In the genomic region with DNA sequence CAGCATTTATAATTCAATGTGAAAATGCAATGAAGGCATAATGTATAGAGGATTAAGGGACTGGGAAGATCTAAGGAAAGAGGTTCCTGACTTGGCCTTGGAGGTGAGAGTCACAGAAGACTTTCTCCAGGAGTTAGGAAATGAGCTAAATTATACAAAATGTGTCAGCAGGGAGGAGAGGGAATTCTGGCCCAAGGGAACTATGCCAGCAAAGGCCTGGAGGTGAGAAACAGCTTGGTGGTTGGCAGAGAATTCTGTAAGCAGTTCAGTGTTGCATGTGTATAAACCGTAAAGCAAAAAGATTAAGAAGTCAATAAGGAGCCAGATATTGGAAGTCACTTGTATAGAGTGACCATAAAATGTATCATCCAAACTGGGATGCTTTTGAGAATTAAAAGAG, we compare ENCODE assay signal across 24 cellular contexts.
"Had no signal": no experiment of that assay in that cellular context is flagged by ENCODE, and none has a peak within 500 bp of the region (broad histone marks: within the 10 kb centered on the region; RNA-seq: fewer than 3 reads in every experiment).

No MANE protein-coding gene starts in this region.

- ATAC-seq: esophagus mucosa; gastroesophageal sphincter; heart right ventricle; left cardiac atrium; left lung; mucosa of descending colon; natural killer cell treated with Interleukin-12 subunit alpha and Interleukin-12 subunit beta and Interleukin-15 and Interleukin-18, amount 100 ng/mL, for 72 hours; pancreas; right lobe of liver had no signal

- DNase-seq: effector CD8-positive, alpha-beta T cell; endodermal cell; foreskin fibroblast; heart right ventricle; hippocampal formation; left cardiac atrium; left lung; mesenchymal stem cell; mucosa of descending colon; naive B cell; pancreas; right lobe of liver; small intestine; stimulated activated CD4-positive, alpha-beta T cell treated with anti-CD3 and anti-CD28 coated beads, Interleukin-15, amount 100 ng/mL, for 24 hours; stimulated activated CD4-positive, alpha-beta T cell treated with anti-CD3 and anti-CD28 coated beads, Interleukin-2, amount 100 ng/mL, for 48 hours; stimulated activated naive CD4-positive, alpha-beta T cell; stomach; thyroid gland had no signal

- H3K27me3 ChIP-seq: gastroesophageal sphincter, left lung, neutrophil, pancreas, right lobe of liver, stomach, thyroid gland, vagina had no signal

- H3K9me3 ChIP-seq: gastroesophageal sphincter, heart right ventricle, left lung, mucosa of descending colon, neutrophil, pancreas, right lobe of liver, stomach, thyroid gland, vagina had no signal

- H3K4me1 ChIP-seq: gastroesophageal sphincter, pancreas, right lobe of liver, stomach, vagina had no signal

- H3K36me3 ChIP-seq: gastroesophageal sphincter, heart right ventricle, left lung, neutrophil, pancreas, right lobe of liver, stomach, thyroid gland, vagina had no signal

- H3K4me3 ChIP-seq: gastroesophageal sphincter, heart right ventricle, left lung, mucosa of descending colon, pancreas, right lobe of liver, stomach, thyroid gland, vagina had no signal

- H3K27ac ChIP-seq: epithelial cell of prostate, gastroesophageal sphincter, heart right ventricle, left lung, pancreas, right lobe of liver, stomach, thyroid gland, vagina had no signal
